In the genomic region with DNA sequence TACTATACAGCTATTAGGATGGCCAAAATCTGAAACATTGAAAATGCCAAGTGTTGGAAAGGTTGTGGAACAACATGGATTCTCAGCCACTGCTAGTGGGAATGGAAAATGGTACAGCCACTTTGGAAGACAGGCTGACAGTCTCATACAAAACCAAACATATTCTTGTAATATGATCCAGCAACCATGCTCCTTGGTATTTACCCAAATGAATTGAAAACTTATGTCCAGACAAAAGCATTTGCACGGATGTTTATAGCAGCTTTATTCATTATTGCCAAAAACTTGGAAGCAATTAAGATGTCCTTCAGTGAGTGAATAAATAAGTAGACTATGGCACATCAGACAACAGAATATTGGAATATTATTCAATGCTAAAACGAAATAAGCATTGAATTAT, we compare ENCODE assay signal across 1 cellular context.
TF ChIP-seq lines count a peak whose summit lies in the region.

No MANE protein-coding gene starts in this region.

TF ChIP-seq in SK-N-SH treated with all-trans-retinoic acid at 6 μM for 48 hours, 23 proteins besides CTCF, POLR2A, EP300 and RAD21 (continued from another document):
- TF ChIP-seq, protein P1, sequence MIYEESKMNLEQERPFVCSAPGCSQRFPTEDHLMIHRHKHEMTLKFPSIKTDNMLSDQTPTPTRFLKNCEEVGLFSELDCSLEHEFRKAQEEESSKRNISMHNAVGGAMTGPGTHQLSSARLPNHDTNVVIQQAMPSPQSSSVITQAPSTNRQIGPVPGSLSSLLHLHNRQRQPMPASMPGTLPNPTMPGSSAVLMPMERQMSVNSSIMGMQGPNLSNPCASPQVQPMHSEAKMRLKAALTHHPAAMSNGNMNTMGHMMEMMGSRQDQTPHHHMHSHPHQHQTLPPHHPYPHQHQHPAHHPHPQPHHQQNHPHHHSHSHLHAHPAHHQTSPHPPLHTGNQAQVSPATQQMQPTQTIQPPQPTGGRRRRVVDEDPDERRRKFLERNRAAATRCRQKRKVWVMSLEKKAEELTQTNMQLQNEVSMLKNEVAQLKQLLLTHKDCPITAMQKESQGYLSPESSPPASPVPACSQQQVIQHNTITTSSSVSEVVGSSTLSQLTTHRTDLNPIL (CRISPR knock-in tag; IDR thresholded peaks at IDR 0.05; ENCODE audit: low read depth) = no peak
- no peak for TF ChIP-seq TCF4 (CRISPR knock-in tag; IDR thresholded peaks at IDR 0.05; ENCODE audit: borderline replicate concordance)
